1 cellular context compared by ENCODE assay signal in the genomic region with DNA sequence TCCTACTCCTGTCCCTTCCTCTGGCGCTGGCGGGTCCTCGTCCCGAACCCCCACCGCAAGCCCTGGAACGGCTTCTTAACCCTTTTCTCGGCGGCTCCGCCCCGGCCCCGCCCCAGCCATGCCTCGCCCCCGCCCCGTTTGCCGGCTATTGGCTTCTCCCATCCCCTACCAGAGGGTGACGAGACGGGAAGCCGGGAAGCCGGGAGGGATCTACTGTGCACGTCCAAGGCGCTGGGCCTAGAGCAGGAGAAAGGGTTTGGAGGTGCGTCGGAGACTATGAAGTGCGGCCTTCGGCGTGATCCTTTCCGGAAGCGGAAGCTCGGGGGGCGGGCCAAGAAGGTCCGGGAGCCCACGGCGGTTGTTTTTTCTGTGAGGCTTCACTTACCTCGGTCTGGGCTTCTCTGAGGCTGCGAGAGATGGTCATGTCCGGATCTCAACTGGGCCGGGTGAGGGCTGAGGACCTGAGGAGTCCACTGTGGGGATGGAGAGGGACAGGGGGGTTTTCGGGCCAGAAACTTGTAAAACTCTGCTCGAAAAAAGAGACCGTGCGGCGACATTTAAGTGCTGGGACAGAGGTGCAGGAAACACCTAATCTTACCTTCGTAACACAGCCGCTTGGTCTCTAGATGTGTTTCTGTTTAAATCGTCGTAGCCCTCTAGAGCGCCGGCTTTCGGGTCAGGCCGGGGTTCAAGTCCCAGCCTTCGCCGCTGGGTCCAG.
TF ChIP-seq lines count a peak whose summit lies in the region.

No MANE protein-coding gene starts in this region.

TF ChIP-seq in HepG2, 621 proteins besides CTCF, POLR2A, EP300 and RAD21 (continued from another document and continues in another):
- TF ChIP-seq, protein P1, sequence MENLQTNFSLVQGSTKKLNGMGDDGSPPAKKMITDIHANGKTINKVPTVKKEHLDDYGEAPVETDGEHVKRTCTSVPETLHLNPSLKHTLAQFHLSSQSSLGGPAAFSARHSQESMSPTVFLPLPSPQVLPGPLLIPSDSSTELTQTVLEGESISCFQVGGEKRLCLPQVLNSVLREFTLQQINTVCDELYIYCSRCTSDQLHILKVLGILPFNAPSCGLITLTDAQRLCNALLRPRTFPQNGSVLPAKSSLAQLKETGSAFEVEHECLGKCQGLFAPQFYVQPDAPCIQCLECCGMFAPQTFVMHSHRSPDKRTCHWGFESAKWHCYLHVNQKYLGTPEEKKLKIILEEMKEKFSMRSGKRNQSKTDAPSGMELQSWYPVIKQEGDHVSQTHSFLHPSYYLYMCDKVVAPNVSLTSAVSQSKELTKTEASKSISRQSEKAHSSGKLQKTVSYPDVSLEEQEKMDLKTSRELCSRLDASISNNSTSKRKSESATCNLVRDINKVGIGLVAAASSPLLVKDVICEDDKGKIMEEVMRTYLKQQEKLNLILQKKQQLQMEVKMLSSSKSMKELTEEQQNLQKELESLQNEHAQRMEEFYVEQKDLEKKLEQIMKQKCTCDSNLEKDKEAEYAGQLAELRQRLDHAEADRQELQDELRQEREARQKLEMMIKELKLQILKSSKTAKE (CRISPR knock-in tag; IDR thresholded peaks at IDR 0.05; ENCODE audit: borderline replicate concordance), result no peak
- no peak; the same call in 1 of the 2 replicates for TF ChIP-seq ZNF607 (CRISPR knock-in tag; IDR thresholded peaks at IDR 0.05; ENCODE audit: borderline replicate concordance)
- no peak for TF ChIP-seq NFYB (CRISPR knock-in tag; IDR thresholded peaks at IDR 0.05)
- TF ChIP-seq GABPB1 (CRISPR knock-in tag; IDR thresholded peaks at IDR 0.05), result peak; percentile 91
- TF ChIP-seq NKX3-1 (CRISPR knock-in tag; IDR thresholded peaks at IDR 0.05), result no peak
- no peak for TF ChIP-seq SSRP1 (CRISPR knock-in tag; IDR thresholded peaks at IDR 0.05)
- no peak for TF ChIP-seq PRMT3 (CRISPR knock-in tag; IDR thresholded peaks at IDR 0.05; ENCODE audit: borderline replicate concordance, low read depth)
- no peak for TF ChIP-seq ZKSCAN8 (CRISPR knock-in tag; IDR thresholded peaks at IDR 0.05; ENCODE audit: borderline replicate concordance)
- TF ChIP-seq, protein P2, sequence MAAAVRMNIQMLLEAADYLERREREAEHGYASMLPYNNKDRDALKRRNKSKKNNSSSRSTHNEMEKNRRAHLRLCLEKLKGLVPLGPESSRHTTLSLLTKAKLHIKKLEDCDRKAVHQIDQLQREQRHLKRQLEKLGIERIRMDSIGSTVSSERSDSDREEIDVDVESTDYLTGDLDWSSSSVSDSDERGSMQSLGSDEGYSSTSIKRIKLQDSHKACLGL (CRISPR knock-in tag; IDR thresholded peaks at IDR 0.05), result no peak
- TF ChIP-seq FOXK2 (IDR thresholded peaks at IDR 0.05), result no peak
- TF ChIP-seq SMARCE1 (IDR thresholded peaks at IDR 0.05; ENCODE audit: borderline replicate concordance), result no peak
- TF ChIP-seq SNAI1 (CRISPR knock-in tag; IDR thresholded peaks at IDR 0.05; ENCODE audit: borderline replicate concordance), result no peak
- TF ChIP-seq SP2 (CRISPR knock-in tag; IDR thresholded peaks at IDR 0.05), result peak; percentile 65
- TF ChIP-seq, protein P3, sequence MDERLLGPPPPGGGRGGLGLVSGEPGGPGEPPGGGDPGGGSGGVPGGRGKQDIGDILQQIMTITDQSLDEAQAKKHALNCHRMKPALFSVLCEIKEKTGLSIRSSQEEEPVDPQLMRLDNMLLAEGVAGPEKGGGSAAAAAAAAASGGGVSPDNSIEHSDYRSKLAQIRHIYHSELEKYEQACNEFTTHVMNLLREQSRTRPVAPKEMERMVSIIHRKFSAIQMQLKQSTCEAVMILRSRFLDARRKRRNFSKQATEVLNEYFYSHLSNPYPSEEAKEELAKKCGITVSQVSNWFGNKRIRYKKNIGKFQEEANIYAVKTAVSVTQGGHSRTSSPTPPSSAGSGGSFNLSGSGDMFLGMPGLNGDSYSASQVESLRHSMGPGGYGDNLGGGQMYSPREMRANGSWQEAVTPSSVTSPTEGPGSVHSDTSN (CRISPR knock-in tag; IDR thresholded peaks at IDR 0.05), result no peak
- TF ChIP-seq MTA3 (CRISPR knock-in tag; IDR thresholded peaks at IDR 0.05), result no peak
- no peak for TF ChIP-seq RELA (CRISPR knock-in tag; IDR thresholded peaks at IDR 0.05)
- no peak for TF ChIP-seq ZBTB42 (CRISPR knock-in tag; IDR thresholded peaks at IDR 0.05)
- TF ChIP-seq HES4 (CRISPR knock-in tag; IDR thresholded peaks at IDR 0.05; ENCODE audit: borderline replicate concordance), result no peak
- no peak for TF ChIP-seq ZNF432 (CRISPR knock-in tag; IDR thresholded peaks at IDR 0.05; ENCODE audit: borderline replicate concordance)
- no peak for TF ChIP-seq SMAD9 (CRISPR knock-in tag; IDR thresholded peaks at IDR 0.05)
- TF ChIP-seq ZBTB1 (CRISPR knock-in tag; IDR thresholded peaks at IDR 0.05; ENCODE audit: borderline replicate concordance), result no peak
- TF ChIP-seq GPN1 (CRISPR knock-in tag; IDR thresholded peaks at IDR 0.05; ENCODE audit: borderline replicate concordance), result no peak
- no peak for TF ChIP-seq NFYC (CRISPR knock-in tag; IDR thresholded peaks at IDR 0.05)
- no peak for TF ChIP-seq SETDB1 (CRISPR knock-in tag; IDR thresholded peaks at IDR 0.05; ENCODE audit: borderline replicate concordance)
- no peak for TF ChIP-seq ZNF558 (CRISPR knock-in tag; IDR thresholded peaks at IDR 0.05; ENCODE audit: borderline replicate concordance)
- peak; percentile 77 for TF ChIP-seq GABPA (IDR thresholded peaks at IDR 0.05; ENCODE audit: low read depth, low read length)
- TF ChIP-seq GABPA (CRISPR knock-in tag; IDR thresholded peaks at IDR 0.05; ENCODE audit: low read depth), result peak; percentile 94
- peak; percentile 63; the same call in 1 of the 2 replicates for TF ChIP-seq NR2C2 (CRISPR knock-in tag; IDR thresholded peaks at IDR 0.05; ENCODE audit: borderline replicate concordance)
- TF ChIP-seq TGIF2 (CRISPR knock-in tag; IDR thresholded peaks at IDR 0.05), result no peak
- TF ChIP-seq JARID2 (CRISPR knock-in tag; IDR thresholded peaks at IDR 0.05; ENCODE audit: insufficient replicate concordance), result no peak
- TF ChIP-seq, protein P4, sequence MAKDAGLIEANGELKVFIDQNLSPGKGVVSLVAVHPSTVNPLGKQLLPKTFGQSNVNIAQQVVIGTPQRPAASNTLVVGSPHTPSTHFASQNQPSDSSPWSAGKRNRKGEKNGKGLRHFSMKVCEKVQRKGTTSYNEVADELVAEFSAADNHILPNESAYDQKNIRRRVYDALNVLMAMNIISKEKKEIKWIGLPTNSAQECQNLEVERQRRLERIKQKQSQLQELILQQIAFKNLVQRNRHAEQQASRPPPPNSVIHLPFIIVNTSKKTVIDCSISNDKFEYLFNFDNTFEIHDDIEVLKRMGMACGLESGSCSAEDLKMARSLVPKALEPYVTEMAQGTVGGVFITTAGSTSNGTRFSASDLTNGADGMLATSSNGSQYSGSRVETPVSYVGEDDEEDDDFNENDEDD (CRISPR knock-in tag; IDR thresholded peaks at IDR 0.05; ENCODE audit: borderline replicate concordance), result peak; percentile 25; the same call in 1 of the 2 replicates
- TF ChIP-seq, protein P5, sequence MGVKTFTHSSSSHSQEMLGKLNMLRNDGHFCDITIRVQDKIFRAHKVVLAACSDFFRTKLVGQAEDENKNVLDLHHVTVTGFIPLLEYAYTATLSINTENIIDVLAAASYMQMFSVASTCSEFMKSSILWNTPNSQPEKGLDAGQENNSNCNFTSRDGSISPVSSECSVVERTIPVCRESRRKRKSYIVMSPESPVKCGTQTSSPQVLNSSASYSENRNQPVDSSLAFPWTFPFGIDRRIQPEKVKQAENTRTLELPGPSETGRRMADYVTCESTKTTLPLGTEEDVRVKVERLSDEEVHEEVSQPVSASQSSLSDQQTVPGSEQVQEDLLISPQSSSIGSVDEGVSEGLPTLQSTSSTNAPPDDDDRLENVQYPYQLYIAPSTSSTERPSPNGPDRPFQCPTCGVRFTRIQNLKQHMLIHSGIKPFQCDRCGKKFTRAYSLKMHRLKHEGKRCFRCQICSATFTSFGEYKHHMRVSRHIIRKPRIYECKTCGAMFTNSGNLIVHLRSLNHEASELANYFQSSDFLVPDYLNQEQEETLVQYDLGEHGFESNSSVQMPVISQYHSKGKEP (CRISPR knock-in tag; IDR thresholded peaks at IDR 0.05), result no peak
- TF ChIP-seq ZKSCAN5 (CRISPR knock-in tag; IDR thresholded peaks at IDR 0.05), result no peak
- peak; percentile 62; the same call in 1 of the 2 replicates for TF ChIP-seq PHF8 (CRISPR knock-in tag; IDR thresholded peaks at IDR 0.05)
- TF ChIP-seq ZNF563 (CRISPR knock-in tag; IDR thresholded peaks at IDR 0.05), result no peak
- TF ChIP-seq TARDBP (CRISPR knock-in tag; IDR thresholded peaks at IDR 0.05), result no peak
- TF ChIP-seq ETV6 (CRISPR knock-in tag; conservative IDR thresholded peaks at IDR 0.05), result no peak
- no peak for TF ChIP-seq PRPF4 (IDR thresholded peaks at IDR 0.05; ENCODE audit: low read depth, low read length, poor library complexity, severe bottlenecking)
- no peak for TF ChIP-seq PAF1 (CRISPR knock-in tag; IDR thresholded peaks at IDR 0.05)
- 0 out of 2 replicates have a peak, but pooled peaks have one; percentile 40 for TF ChIP-seq PHF21A (CRISPR knock-in tag; IDR thresholded peaks at IDR 0.05)
- peak; percentile 65 for TF ChIP-seq ARNT2 (CRISPR knock-in tag; IDR thresholded peaks at IDR 0.05; ENCODE audit: low read depth)
- TF ChIP-seq, protein P6, sequence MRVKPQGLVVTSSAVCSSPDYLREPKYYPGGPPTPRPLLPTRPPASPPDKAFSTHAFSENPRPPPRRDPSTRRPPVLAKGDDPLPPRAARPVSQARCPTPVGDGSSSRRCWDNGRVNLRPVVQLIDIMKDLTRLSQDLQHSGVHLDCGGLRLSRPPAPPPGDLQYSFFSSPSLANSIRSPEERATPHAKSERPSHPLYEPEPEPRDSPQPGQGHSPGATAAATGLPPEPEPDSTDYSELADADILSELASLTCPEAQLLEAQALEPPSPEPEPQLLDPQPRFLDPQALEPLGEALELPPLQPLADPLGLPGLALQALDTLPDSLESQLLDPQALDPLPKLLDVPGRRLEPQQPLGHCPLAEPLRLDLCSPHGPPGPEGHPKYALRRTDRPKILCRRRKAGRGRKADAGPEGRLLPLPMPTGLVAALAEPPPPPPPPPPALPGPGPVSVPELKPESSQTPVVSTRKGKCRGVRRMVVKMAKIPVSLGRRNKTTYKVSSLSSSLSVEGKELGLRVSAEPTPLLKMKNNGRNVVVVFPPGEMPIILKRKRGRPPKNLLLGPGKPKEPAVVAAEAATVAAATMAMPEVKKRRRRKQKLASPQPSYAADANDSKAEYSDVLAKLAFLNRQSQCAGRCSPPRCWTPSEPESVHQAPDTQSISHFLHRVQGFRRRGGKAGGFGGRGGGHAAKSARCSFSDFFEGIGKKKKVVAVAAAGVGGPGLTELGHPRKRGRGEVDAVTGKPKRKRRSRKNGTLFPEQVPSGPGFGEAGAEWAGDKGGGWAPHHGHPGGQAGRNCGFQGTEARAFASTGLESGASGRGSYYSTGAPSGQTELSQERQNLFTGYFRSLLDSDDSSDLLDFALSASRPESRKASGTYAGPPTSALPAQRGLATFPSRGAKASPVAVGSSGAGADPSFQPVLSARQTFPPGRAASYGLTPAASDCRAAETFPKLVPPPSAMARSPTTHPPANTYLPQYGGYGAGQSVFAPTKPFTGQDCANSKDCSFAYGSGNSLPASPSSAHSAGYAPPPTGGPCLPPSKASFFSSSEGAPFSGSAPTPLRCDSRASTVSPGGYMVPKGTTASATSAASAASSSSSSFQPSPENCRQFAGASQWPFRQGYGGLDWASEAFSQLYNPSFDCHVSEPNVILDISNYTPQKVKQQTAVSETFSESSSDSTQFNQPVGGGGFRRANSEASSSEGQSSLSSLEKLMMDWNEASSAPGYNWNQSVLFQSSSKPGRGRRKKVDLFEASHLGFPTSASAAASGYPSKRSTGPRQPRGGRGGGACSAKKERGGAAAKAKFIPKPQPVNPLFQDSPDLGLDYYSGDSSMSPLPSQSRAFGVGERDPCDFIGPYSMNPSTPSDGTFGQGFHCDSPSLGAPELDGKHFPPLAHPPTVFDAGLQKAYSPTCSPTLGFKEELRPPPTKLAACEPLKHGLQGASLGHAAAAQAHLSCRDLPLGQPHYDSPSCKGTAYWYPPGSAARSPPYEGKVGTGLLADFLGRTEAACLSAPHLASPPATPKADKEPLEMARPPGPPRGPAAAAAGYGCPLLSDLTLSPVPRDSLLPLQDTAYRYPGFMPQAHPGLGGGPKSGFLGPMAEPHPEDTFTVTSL (CRISPR knock-in tag; IDR thresholded peaks at IDR 0.05; ENCODE audit: borderline replicate concordance), result no peak
- no peak for TF ChIP-seq HMG20B (CRISPR knock-in tag; conservative IDR thresholded peaks at IDR 0.05)
- no peak for TF ChIP-seq AGO2 (optimal IDR thresholded peaks at IDR 0.05; ENCODE audit: low read depth, low read length)
- TF ChIP-seq, protein P7, sequence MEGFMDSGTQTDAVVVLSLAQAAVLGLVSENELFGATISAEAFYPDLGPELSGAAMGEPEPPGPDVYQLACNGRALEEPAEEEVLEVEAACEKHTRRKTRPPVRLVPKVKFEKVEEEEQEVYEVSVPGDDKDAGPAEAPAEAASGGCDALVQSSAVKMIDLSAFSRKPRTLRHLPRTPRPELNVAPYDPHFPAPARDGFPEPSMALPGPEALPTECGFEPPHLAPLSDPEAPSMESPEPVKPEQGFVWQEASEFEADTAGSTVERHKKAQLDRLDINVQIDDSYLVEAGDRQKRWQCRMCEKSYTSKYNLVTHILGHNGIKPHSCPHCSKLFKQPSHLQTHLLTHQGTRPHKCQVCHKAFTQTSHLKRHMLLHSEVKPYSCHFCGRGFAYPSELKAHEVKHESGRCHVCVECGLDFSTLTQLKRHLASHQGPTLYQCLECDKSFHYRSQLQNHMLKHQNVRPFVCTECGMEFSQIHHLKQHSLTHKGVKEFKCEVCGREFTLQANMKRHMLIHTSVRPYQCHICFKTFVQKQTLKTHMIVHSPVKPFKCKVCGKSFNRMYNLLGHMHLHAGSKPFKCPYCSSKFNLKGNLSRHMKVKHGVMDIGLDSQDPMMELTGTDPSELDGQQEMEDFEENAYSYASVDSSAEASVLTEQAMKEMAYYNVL (CRISPR knock-in tag; IDR thresholded peaks at IDR 0.05; ENCODE audit: borderline replicate concordance), result no peak
- no peak for TF ChIP-seq FOXO1 (CRISPR knock-in tag; IDR thresholded peaks at IDR 0.05)
- no peak for TF ChIP-seq HCFC1 (IDR thresholded peaks at IDR 0.05; ENCODE audit: low read depth, low read length)
- TF ChIP-seq, protein P8, sequence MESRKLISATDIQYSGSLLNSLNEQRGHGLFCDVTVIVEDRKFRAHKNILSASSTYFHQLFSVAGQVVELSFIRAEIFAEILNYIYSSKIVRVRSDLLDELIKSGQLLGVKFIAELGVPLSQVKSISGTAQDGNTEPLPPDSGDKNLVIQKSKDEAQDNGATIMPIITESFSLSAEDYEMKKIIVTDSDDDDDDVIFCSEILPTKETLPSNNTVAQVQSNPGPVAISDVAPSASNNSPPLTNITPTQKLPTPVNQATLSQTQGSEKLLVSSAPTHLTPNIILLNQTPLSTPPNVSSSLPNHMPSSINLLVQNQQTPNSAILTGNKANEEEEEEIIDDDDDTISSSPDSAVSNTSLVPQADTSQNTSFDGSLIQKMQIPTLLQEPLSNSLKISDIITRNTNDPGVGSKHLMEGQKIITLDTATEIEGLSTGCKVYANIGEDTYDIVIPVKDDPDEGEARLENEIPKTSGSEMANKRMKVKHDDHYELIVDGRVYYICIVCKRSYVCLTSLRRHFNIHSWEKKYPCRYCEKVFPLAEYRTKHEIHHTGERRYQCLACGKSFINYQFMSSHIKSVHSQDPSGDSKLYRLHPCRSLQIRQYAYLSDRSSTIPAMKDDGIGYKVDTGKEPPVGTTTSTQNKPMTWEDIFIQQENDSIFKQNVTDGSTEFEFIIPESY (CRISPR knock-in tag; IDR thresholded peaks at IDR 0.05), result no peak
- no peak for TF ChIP-seq CBX1 (IDR thresholded peaks at IDR 0.05; ENCODE audit: low read depth)
- TF ChIP-seq SCMH1 (CRISPR knock-in tag; IDR thresholded peaks at IDR 0.05; ENCODE audit: borderline replicate concordance), result no peak
